Comparison of ENCODE assay signal across 22 cellular contexts in genomic region chr2:172662099-172662498, GRCh38.
"Had no signal": no experiment of that assay in that cellular context is flagged by ENCODE, and none has a peak within 500 bp of the region (broad histone marks: within the 10 kb centered on the region; RNA-seq: fewer than 3 reads in every experiment).

No MANE protein-coding gene starts in this region.

- ATAC-seq: Right ventricle myocardium inferior, SK-N-SH treated with all-trans-retinoic acid at 6 μM for 48 hours had no signal

- H3K4me3 ChIP-seq: MG63, PC-9, Peyer's patch, SJCRH30 had no signal

- DNase-seq: KBM-7, MG63, NCI-H1092 treated with DMSO at 0.1 percent for 48 hours, NCI-H1436, NCI-H187, NCI-H2029, NCI-H2081 treated with DMSO at 0.1 percent for 48 hours, NCI-H2171, NCI-H226, NCI-H446, NCI-H510A, NCI-H524 treated with DMSO at 0.1 percent for 48 hours, NCI-H69, NCI-H774, PC-9, Peyer's patch, SHP77 treated with DMSO at 0.1 percent for 48 hours, SJCRH30 had no signal

- FAIRE-seq: HTR-8/SVneo had no signal

- H3K27me3 ChIP-seq: MG63, Peyer's patch, SJCRH30 had no signal

- H3K27ac ChIP-seq: HL-60, PC-9, Peyer's patch, SJCRH30 had no signal
